14 cellular contexts compared by ENCODE assay signal in genomic region chr14:55819610-55820304, GRCh38.
DNase-seq lines count a peak whose midpoint lies in the region; ATAC-seq and TF ChIP-seq lines count a peak whose summit lies in the region.
"Had no signal": no experiment of that assay in that cellular context is flagged by ENCODE, and none has a peak within 500 bp of the region (broad histone marks: within the 10 kb centered on the region; RNA-seq: fewer than 3 reads in every experiment).

No MANE protein-coding gene starts in this region.

- H3K27me3 Mint-ChIP-seq in Calu3 (ENCODE audit: unreplicated experiment) = no peaks in the 10 kb centered on the region
- peaks cover 10% of the 10 kb centered on the region for H3K27me3 Mint-ChIP-seq in activated naive CD8-positive, alpha-beta T cell treated with anti-CD3 and anti-CD28 coated beads, Interleukin-2, amount 50 U/mL, for 24 hours

- H3K27ac Mint-ChIP-seq in Calu3 (ENCODE audit: unreplicated experiment) = peak overlapping the region; percentile 98
- no peak overlapping the region for H3K27ac Mint-ChIP-seq in activated naive CD8-positive, alpha-beta T cell treated with anti-CD3 and anti-CD28 coated beads, Interleukin-2, amount 50 U/mL, for 24 hours
- H3K27ac Mint-ChIP-seq: nephron had no signal

- no peak for TF ChIP-seq POLR2A in ovary (IDR thresholded peaks at IDR 0.05)

- peak; percentile 56 for DNase-seq in Calu3
- peak; percentile 89 for DNase-seq in SIG-M5 (lab: John Stamatoyannopoulos, UW)
- DNase-seq in NCI-H146 (lab: John Stamatoyannopoulos, UW) = no peak
- DNase-seq in activated naive CD8-positive, alpha-beta T cell treated with anti-CD3 and anti-CD28 coated beads, Interleukin-2, amount 50 U/mL, for 24 hours = no peak
- no peak for DNase-seq in ovary
- DNase-seq in NCI-H1436 treated with DMSO at 0.1 percent for 48 hours (lab: John Stamatoyannopoulos, UW) = no peak
- DNase-seq: activated naive CD4-positive, alpha-beta T cell treated with Interleukin-2 at 50 U/mL for 16 hours; effector memory CD4-positive, alpha-beta T cell; NCI-H446 treated with DMSO at 0.1 percent for 48 hours; stimulated activated CD4-positive, alpha-beta T cell treated with anti-CD3 and anti-CD28 coated beads, Interleukin-2, amount 100 ng/mL, for 24 hours; transverse colon had no signal

- no peak for TF ChIP-seq EP300 in ovary (IDR thresholded peaks at IDR 0.05)

- no peak overlapping the region for H3K27ac ChIP-seq in ovary
- H3K27ac ChIP-seq: transverse colon had no signal

- H3K9me3 Mint-ChIP-seq in Calu3 (ENCODE audit: low read depth, unreplicated experiment) = peaks cover 10% of the 10 kb centered on the region
- peaks cover 14% of the 10 kb centered on the region for H3K9me3 Mint-ChIP-seq in activated naive CD8-positive, alpha-beta T cell treated with anti-CD3 and anti-CD28 coated beads, Interleukin-2, amount 50 U/mL, for 24 hours

- H3K9me3 ChIP-seq in ovary = no peaks in the 10 kb centered on the region

- peaks cover 39% of the 10 kb centered on the region for H3K4me1 Mint-ChIP-seq in Calu3 (ENCODE audit: low read depth, unreplicated experiment)
- peaks cover 9% of the 10 kb centered on the region for H3K4me1 Mint-ChIP-seq in activated naive CD8-positive, alpha-beta T cell treated with anti-CD3 and anti-CD28 coated beads, Interleukin-2, amount 50 U/mL, for 24 hours
- H3K4me1 Mint-ChIP-seq: nephron had no signal

- peak overlapping the region; percentile 46 for H3K4me3 Mint-ChIP-seq in Calu3 (ENCODE audit: low read depth, unreplicated experiment)
- no peak overlapping the region for H3K4me3 Mint-ChIP-seq in activated naive CD8-positive, alpha-beta T cell treated with anti-CD3 and anti-CD28 coated beads, Interleukin-2, amount 50 U/mL, for 24 hours
- H3K4me3 Mint-ChIP-seq: nephron had no signal

- ATAC-seq in GM19468 (IDR thresholded peaks at IDR 0.05; ENCODE audit: extremely low read depth, unreplicated experiment) (peak; percentile 64), HG03045 (IDR thresholded peaks at IDR 0.05; ENCODE audit: unreplicated experiment) (peak; percentile 90)
- ATAC-seq in activated naive CD8-positive, alpha-beta T cell treated with anti-CD3 and anti-CD28 coated beads, Interleukin-2, amount 50 U/mL, for 24 hours = no peak

- BruUV-seq in Calu3 (replicated peaks; lab: Mats Ljungman, UMichigan) = TSS peak; percentile 72

- no peaks in the 10 kb centered on the region for H3K27me3 ChIP-seq in ovary
- H3K27me3 ChIP-seq: transverse colon had no signal

- 74 to 76% (median 74%) methylated on average over 8 of the region's 8 CpGs for WGBS in ovary, 3 donors

- CTCF ChIA-PET in Calu3 (lab: Charles Lee) = interaction anchor here (0.6 to 2.2 kb wide), 8 partner anchors 10 to 653 kb away, joined by 3 to 13 read pairs (median 3); no protein-coding TSS in a partner anchor

- H3K4me3 ChIP-seq in ovary = no peak overlapping the region
- H3K4me3 ChIP-seq: transverse colon had no signal

- peaks cover 8% of the 10 kb centered on the region for H3K36me3 Mint-ChIP-seq in Calu3 (ENCODE audit: insufficient read depth, unreplicated experiment)
- no peaks in the 10 kb centered on the region for H3K36me3 Mint-ChIP-seq in activated naive CD8-positive, alpha-beta T cell treated with anti-CD3 and anti-CD28 coated beads, Interleukin-2, amount 50 U/mL, for 24 hours (ENCODE audit: low read depth)

- H3K36me3 ChIP-seq in ovary = no peaks in the 10 kb centered on the region
- H3K36me3 ChIP-seq: transverse colon had no signal

- no peaks in the 10 kb centered on the region for H3K4me1 ChIP-seq in ovary (ENCODE audit: insufficient read depth)
- H3K4me1 ChIP-seq: transverse colon had no signal

- intact Hi-C loops in Calu3 (cut with micrococcal nuclease; ENCODE audit: unreplicated experiment) (no loop called here), ovary (cut with DNase I) (no loop called here)

- TF ChIP-seq CTCF in Calu3 (IDR thresholded peaks at IDR 0.05; ENCODE audit: unreplicated experiment) = no peak
- no peak for TF ChIP-seq CTCF in ovary (IDR thresholded peaks at IDR 0.05)

Comparison
In these comparisons a context has a peak if more than half of its experiments do, and no peak if none do; other contexts are left out.
1. DNase-seq: peak in Calu3 (single experiment) and SIG-M5 (single experiment); none in NCI-H146 (single experiment), activated naive CD8-positive, alpha-beta T cell treated with anti-CD3 and anti-CD28 coated beads, Interleukin-2, amount 50 U/mL, for 24 hours (single experiment), ovary (0 of 5) and NCI-H1436 treated with DMSO at 0.1 percent for 48 hours (single experiment).